In the genomic region with DNA sequence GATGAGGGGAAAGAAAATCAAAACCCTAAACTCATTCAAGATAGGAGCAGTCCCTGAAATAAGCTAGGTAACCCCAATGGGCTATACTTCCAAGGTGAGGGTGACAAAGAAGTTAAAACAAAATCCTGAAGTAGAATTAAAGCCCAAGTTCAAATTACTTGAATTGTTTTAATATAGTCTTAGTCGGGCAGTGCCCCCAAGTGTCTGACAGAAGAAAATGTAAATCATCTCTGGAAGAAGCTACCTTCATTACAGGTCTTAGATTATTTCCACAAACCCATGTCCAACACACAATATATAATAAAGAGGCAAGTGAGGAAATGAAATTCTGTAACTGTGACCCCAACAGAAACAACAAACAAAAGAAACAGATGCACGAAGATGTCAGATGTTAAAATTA, we compare ENCODE assay signal across 11 cellular contexts. TPM values are rescaled to one million over a fixed set of nuclear protein-coding genes. Genes with fewer than 3 reads are reported as not detected.
DNase-seq lines count a peak whose midpoint lies in the region; ATAC-seq and TF ChIP-seq lines count a peak whose summit lies in the region.
"Had no signal": no experiment of that assay in that cellular context is flagged by ENCODE, and none has a peak within 500 bp of the region (broad histone marks: within the 10 kb centered on the region; RNA-seq: fewer than 3 reads in every experiment).

No MANE protein-coding gene starts in this region.

- intact Hi-C loops in Panc1 (cut with micrococcal nuclease; ENCODE audit: unreplicated experiment): no loop called here

- no peaks in the 10 kb centered on the region for H3K9me3 ChIP-seq in Panc1 (ENCODE audit: control insufficient read depth, insufficient read depth, low read depth, low read length)

- in situ Hi-C loops in Panc1 (cut with HindIII; ENCODE audit: low pct_unique_long_range_greater_than_20kb, low sequenced_read_pairs): no loop called here

- H3K36me3 ChIP-seq in Panc1 (ENCODE audit: control insufficient read depth, insufficient read depth, low read length): no peaks in the 10 kb centered on the region
- H3K36me3 ChIP-seq: tibial artery had no signal

- no TSS peak for BruUV-seq in Panc1 (replicated peaks; lab: Mats Ljungman, UMichigan)

- H3K4me3 ChIP-seq in Panc1 (ENCODE audit: low read depth in 2 of 2, low read length in 2 of 2): no peak overlapping the region
- no peak overlapping the region for H3K4me3 ChIP-seq in epithelial cell of proximal tubule (ENCODE audit: low read depth, low read length)
- H3K4me3 ChIP-seq: tibial artery had no signal

- H3K4me1 ChIP-seq in Panc1 (ENCODE audit: control insufficient read depth, insufficient read depth, low read length): no peaks in the 10 kb centered on the region
- H3K4me1 ChIP-seq: tibial artery had no signal

- no peaks in the 10 kb centered on the region for H3K27me3 ChIP-seq in Panc1 (ENCODE audit: control insufficient read depth, insufficient read depth, low read length)
- H3K27me3 ChIP-seq: tibial artery had no signal

- TF ChIP-seq CTCF in 22Rv1 (IDR thresholded peaks at IDR 0.05) (peak; percentile 50), GM20000 (IDR thresholded peaks at IDR 0.05; ENCODE audit: extremely low read depth, missing control alignments) (peak; percentile 2), Panc1 (IDR thresholded peaks at IDR 0.05) (peak; percentile 8; the same call in 1 of the 2 replicates), epithelial cell of proximal tubule (conservative IDR thresholded peaks at IDR 0.05; ENCODE audit: low read depth, low read length) (peak; percentile 44)

- DNase-seq in GM20000 (ENCODE audit: low spot score): no peak
- DNase-seq in Panc1 (ENCODE audit: low read depth, low spot score): no peak
- no peak for DNase-seq in epithelial cell of proximal tubule (ENCODE audit: low read depth)
- DNase-seq in HuH-7 (ENCODE audit: low spot score): no peak
- DNase-seq in stimulated activated CD4-positive, alpha-beta T cell treated with anti-CD3 and anti-CD28 coated beads, Interleukin-2, amount 100 ng/mL, for 24 hours: no peak
- no peak for DNase-seq in Kasumi-1 (lab: John Stamatoyannopoulos, UW)
- DNase-seq: activated T-cell treated with anti-CD3 and anti-CD28 coated beads, Interleukin-2, amount 50 U/mL, for 4 hours; naive thymus-derived CD4-positive, alpha-beta T cell; tibial artery had no signal

- CTCF ChIA-PET in Panc1 (lab: Charles Lee): no interaction called here

- ATAC-seq in Panc1: no peak
- no peak for ATAC-seq in HG02678 (IDR thresholded peaks at IDR 0.05; ENCODE audit: unreplicated experiment)
- ATAC-seq: activated T-cell treated with anti-CD3 and anti-CD28 coated beads, Interleukin-2, amount 50 U/mL, for 4 hours; naive thymus-derived CD4-positive, alpha-beta T cell had no signal

- H3K27ac ChIP-seq in 22Rv1 (no peak overlapping the region), Panc1 (ENCODE audit: low read length) (no peak overlapping the region)
- H3K27ac ChIP-seq: tibial artery had no signal

- POLR2A ChIA-PET in Panc1 (lab: Charles Lee): no interaction called here

RNA-seq across cellular contexts. Expression of a gene that starts 36.8 kb away (rescaled TPM):
- total RNA-seq in Panc1 (2021; ENCODE audit: unreplicated experiment) (4.2 TPM), epithelial cell of proximal tubule (6.3 and 9.6 TPM in 2 replicates)
- 2.0 TPM for polyA plus RNA-seq in Panc1 (2012; ENCODE audit: insufficient read length)
